In the genomic region with DNA sequence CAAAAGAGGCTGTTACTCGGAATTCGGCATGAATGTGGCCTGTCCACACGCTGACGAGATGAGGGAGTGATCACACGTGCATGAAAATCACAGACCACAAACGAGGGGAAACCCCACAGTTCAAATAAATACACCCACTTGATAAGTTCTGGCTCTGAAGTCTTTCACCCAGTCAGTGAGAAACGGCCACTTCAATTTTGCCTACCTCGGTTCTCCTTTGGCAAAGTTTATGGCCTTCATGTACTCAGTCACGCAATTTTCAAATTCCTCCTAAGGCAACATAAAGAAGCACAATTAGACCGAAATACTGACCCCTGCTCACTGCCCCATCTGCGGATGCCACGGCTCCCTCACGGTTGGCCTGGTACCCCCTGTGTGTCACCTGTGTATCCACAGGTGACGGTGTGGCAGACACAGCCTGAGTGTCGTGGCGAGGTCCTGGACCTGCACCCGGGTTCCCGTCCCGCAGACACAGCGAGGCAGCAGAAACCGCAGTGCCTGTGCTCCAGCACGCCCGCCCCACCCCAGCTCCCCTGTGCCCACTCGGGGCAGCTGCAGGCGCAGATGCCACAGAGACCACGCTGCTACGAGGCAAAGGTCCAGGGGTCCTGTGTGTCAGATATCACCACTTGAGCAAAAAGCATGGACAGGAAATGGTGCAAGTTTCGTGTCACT, we compare ENCODE assay signal across 14 cellular contexts. TPM values are rescaled to one million over a fixed set of nuclear protein-coding genes. Genes with fewer than 3 reads are reported as not detected.
A peak's percentile ranks its signal among the peaks of the same experiment; 100 is the strongest.
DNase-seq lines count a peak whose midpoint lies in the region; ATAC-seq, FAIRE-seq and TF ChIP-seq lines count a peak whose summit lies in the region.
"Had no signal": no experiment of that assay in that cellular context is flagged by ENCODE, and none has a peak within 500 bp of the region (broad histone marks: within the 10 kb centered on the region; RNA-seq: fewer than 3 reads in every experiment).

No MANE protein-coding gene starts in this region.

- no peak overlapping the region for H3K4me2 ChIP-seq in HCT116 (ENCODE audit: low read length)

- TF ChIP-seq CTCF in HCT116 (IDR thresholded peaks at IDR 0.05 in 2 of 3, conservative IDR thresholded peaks at IDR 0.05 in 1 of 3; ENCODE audit: borderline replicate concordance in 1 of 3, insufficient read depth in 1 of 3, low read depth in 2 of 3, low read length in 2 of 3) (no peak), chondrocyte (IDR thresholded peaks at IDR 0.05) (no peak), progenitor cell of endocrine pancreas (IDR thresholded peaks at IDR 0.05; ENCODE audit: unreplicated experiment) (no peak)

- H3K9me3 Mint-ChIP-seq in chondrocyte (ENCODE audit: low read depth): no peaks in the 10 kb centered on the region
- H3K9me3 Mint-ChIP-seq in progenitor cell of endocrine pancreas (ENCODE audit: low read depth): no peaks in the 10 kb centered on the region
- H3K9me3 Mint-ChIP-seq: activated CD8-positive, alpha-beta T cell treated with anti-CD3 and anti-CD28 coated beads for 36 hours; activated T-cell treated with anti-CD3 and anti-CD28 coated beads, Interleukin-2, amount 50 U/mL, for 4 hours; T-cell had no signal

- H3K27ac Mint-ChIP-seq in chondrocyte (ENCODE audit: unreplicated experiment) (no peak overlapping the region), progenitor cell of endocrine pancreas (no peak overlapping the region)
- H3K27ac Mint-ChIP-seq: activated CD8-positive, alpha-beta T cell treated with anti-CD3 and anti-CD28 coated beads for 36 hours; T-cell had no signal

- peaks cover 9% of the 10 kb centered on the region for H3K27me3 Mint-ChIP-seq in chondrocyte (ENCODE audit: low read depth)
- H3K27me3 Mint-ChIP-seq in progenitor cell of endocrine pancreas: peaks cover 19% of the 10 kb centered on the region

- CTCF ChIA-PET in HCT116 (lab: Charles Lee): no interaction called here

- H3K9me3 ChIP-seq in HCT116 (ENCODE audit: control insufficient read depth in 1 of 2, insufficient read depth in 1 of 2, low read depth in 1 of 2, low read length in 2 of 2): no peaks in the 10 kb centered on the region
- H3K9me3 ChIP-seq: testis had no signal

- H3K79me2 ChIP-seq in HCT116 (ENCODE audit: insufficient read depth, low read length): no peaks in the 10 kb centered on the region

- TF ChIP-seq POLR2A in HCT116 (IDR thresholded peaks at IDR 0.05; ENCODE audit: borderline replicate concordance, extremely low read depth, insufficient read depth, insufficient read length): no peak

- RAD21 ChIA-PET in HCT116 (lab: Charles Lee; ENCODE audit: low non-redundant PET in 1 of 2, low total read pairs in 2 of 2, uncharacterized antibody in 2 of 2, unreplicated experiment in 2 of 2): no interaction called here

- intact Hi-C loops in HCT116 (cut with micrococcal nuclease): loop anchor here (5.0 kb wide), 1 partner anchor 316 kb away; no protein-coding TSS in a partner anchor

- H3K4me3 Mint-ChIP-seq in chondrocyte (ENCODE audit: unreplicated experiment) (peak overlapping the region; percentile 66), progenitor cell of endocrine pancreas (ENCODE audit: low read depth) (peak overlapping the region; percentile 81)

- H4K20me1 ChIP-seq in HCT116 (ENCODE audit: insufficient read depth): no peaks in the 10 kb centered on the region

- no peak overlapping the region for H3K9ac ChIP-seq in HCT116 (ENCODE audit: low read length)

- H3K9me2 ChIP-seq in HCT116 (ENCODE audit: insufficient read depth): no peaks in the 10 kb centered on the region

- no peak overlapping the region for H3K4me3 ChIP-seq in HCT116 (replicated peaks in 1 of 2; ENCODE audit: low read depth in 1 of 2, low read length in 2 of 2)

- no peaks in the 10 kb centered on the region for H3K27me3 ChIP-seq in HCT116 (ENCODE audit: insufficient read depth, low read length)
- H3K27me3 ChIP-seq: testis had no signal

- no peaks in the 10 kb centered on the region for H3K36me3 ChIP-seq in HCT116 (ENCODE audit: control insufficient read depth in 1 of 2, insufficient read depth in 2 of 2, low read length in 2 of 2)

- no peak for TF ChIP-seq RAD21 in HCT116 (IDR thresholded peaks at IDR 0.05; ENCODE audit: low read depth)

- peaks cover 0 to 7% of the 10 kb centered on the region in 2 experiments; a peak in 1 of 4 replicates for H3K4me1 ChIP-seq in HCT116 (ENCODE audit: control insufficient read depth in 1 of 2, insufficient read depth in 2 of 2, low read length in 2 of 2)

- H3K4me1 Mint-ChIP-seq in chondrocyte (ENCODE audit: low read depth): peaks cover 11% of the 10 kb centered on the region
- peaks cover 7% of the 10 kb centered on the region for H3K4me1 Mint-ChIP-seq in progenitor cell of endocrine pancreas (ENCODE audit: low read depth)

- ATAC-seq in GM18867 (IDR thresholded peaks at IDR 0.05; ENCODE audit: unreplicated experiment) (peak; percentile 35), HCT116 (no peak)

- BruUV-seq in HCT116 (replicated peaks; lab: Mats Ljungman, UMichigan): TSS peak; percentile 40

- no peak overlapping the region for H2AFZ ChIP-seq in HCT116 (ENCODE audit: low read depth, low read length, poor library complexity, severe bottlenecking)

- no peak overlapping the region for H3K27ac ChIP-seq in HCT116 (ENCODE audit: low read depth, low read length)
- H3K27ac ChIP-seq: testis had no signal

- FAIRE-seq in GM19239 (lab: Jason Lieb, UNC): no peak
- FAIRE-seq: D721Med had no signal

- DNase-seq in HCT116 (ENCODE audit: low read depth, low spot score) (no peak), chondrocyte (ENCODE audit: low spot score) (peak; percentile 86), progenitor cell of endocrine pancreas (ENCODE audit: low spot score, unreplicated experiment) (no peak), GM19239 (ENCODE audit: insufficient read length, low spot score) (no peak), NCI-H1048 (lab: John Stamatoyannopoulos, UW) (no peak), NCI-H526 (lab: John Stamatoyannopoulos, UW) (no peak)
- DNase-seq: activated T-cell treated with anti-CD3 and anti-CD28 coated beads, Interleukin-2, amount 50 U/mL, for 4 hours; NCI-H1105; NCI-H524 treated with DMSO at 0.1 percent for 48 hours had no signal

- H3K36me3 Mint-ChIP-seq in chondrocyte (ENCODE audit: low read depth): no peaks in the 10 kb centered on the region
- H3K36me3 Mint-ChIP-seq in progenitor cell of endocrine pancreas (ENCODE audit: insufficient read depth): peaks cover 3% of the 10 kb centered on the region
- H3K36me3 Mint-ChIP-seq: T-cell had no signal

- POLR2A ChIA-PET in HCT116 (lab: Charles Lee): no interaction called here

TF ChIP-seq in HCT116, 20 proteins besides CTCF, POLR2A, EP300 and RAD21:
- TF ChIP-seq, protein P1, sequence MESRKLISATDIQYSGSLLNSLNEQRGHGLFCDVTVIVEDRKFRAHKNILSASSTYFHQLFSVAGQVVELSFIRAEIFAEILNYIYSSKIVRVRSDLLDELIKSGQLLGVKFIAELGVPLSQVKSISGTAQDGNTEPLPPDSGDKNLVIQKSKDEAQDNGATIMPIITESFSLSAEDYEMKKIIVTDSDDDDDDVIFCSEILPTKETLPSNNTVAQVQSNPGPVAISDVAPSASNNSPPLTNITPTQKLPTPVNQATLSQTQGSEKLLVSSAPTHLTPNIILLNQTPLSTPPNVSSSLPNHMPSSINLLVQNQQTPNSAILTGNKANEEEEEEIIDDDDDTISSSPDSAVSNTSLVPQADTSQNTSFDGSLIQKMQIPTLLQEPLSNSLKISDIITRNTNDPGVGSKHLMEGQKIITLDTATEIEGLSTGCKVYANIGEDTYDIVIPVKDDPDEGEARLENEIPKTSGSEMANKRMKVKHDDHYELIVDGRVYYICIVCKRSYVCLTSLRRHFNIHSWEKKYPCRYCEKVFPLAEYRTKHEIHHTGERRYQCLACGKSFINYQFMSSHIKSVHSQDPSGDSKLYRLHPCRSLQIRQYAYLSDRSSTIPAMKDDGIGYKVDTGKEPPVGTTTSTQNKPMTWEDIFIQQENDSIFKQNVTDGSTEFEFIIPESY (IDR thresholded peaks at IDR 0.05; ENCODE audit: extremely low read depth, insufficient replicate concordance, low read length): no peak
- TF ChIP-seq TCF7L2 (IDR thresholded peaks at IDR 0.05; ENCODE audit: borderline replicate concordance, extremely low read depth, insufficient read depth, insufficient read length) (no peak), SRF (IDR thresholded peaks at IDR 0.05; ENCODE audit: low read depth) (no peak), EZH2phosphoT487 (IDR thresholded peaks at IDR 0.05; ENCODE audit: borderline replicate concordance) (no peak), EZH2 (IDR thresholded peaks at IDR 0.05) (no peak), JUND (IDR thresholded peaks at IDR 0.05) (no peak), SP1 (IDR thresholded peaks at IDR 0.05; ENCODE audit: low read depth) (no peak), POLR2AphosphoS5 (IDR thresholded peaks at IDR 0.05; ENCODE audit: low read depth, low read length) (no peak), ELF1 (IDR thresholded peaks at IDR 0.05; ENCODE audit: borderline replicate concordance, low read depth) (no peak), EGR1 (IDR thresholded peaks at IDR 0.05; ENCODE audit: low read depth) (no peak)

RNA-seq across cellular contexts. Expression of a gene that starts 1.4 kb away (rescaled TPM):
- total RNA-seq in HCT116 (2021; ENCODE audit: unreplicated experiment) (1.4 TPM), chondrocyte (0.49 to 0.92 TPM (median 0.89 TPM) in 3 replicates), progenitor cell of endocrine pancreas (12.5 and 15.4 TPM in 2 replicates)
- polyA plus RNA-seq in HCT116 (2012): 1.3 and 1.4 TPM in 2 replicates
- total RNA-seq: T-cell had no signal
